8 cellular contexts compared by ENCODE assay signal in genomic region chr10:60964257-60965235, GRCh38. TPM values are rescaled to one million over a fixed set of nuclear protein-coding genes. Genes with fewer than 3 reads are reported as not detected.
DNase-seq lines count a peak whose midpoint lies in the region; ATAC-seq and TF ChIP-seq lines count a peak whose summit lies in the region.

No MANE protein-coding gene starts in this region.

- intact Hi-C loops in gastrocnemius medialis (cut with DNase I; ENCODE audit: low total_unique reads) = loop anchor here (1.0 to 5.0 kb wide), 3 partner anchors 116 to 318 kb away; no protein-coding TSS in a partner anchor

- no peaks in the 10 kb centered on the region for H3K36me3 ChIP-seq in gastrocnemius medialis

- no peaks in the 10 kb centered on the region for H3K27me3 ChIP-seq in gastrocnemius medialis

- H3K4me1 ChIP-seq in gastrocnemius medialis = peaks cover 6 to 14% of the 10 kb centered on the region in 2 donors

- TF ChIP-seq CTCF in C4-2B (conservative IDR thresholded peaks at IDR 0.05) (peak; percentile 95), gastrocnemius medialis (IDR thresholded peaks at IDR 0.05 in 4 of 5, conservative IDR thresholded peaks at IDR 0.05 in 1 of 5) (peak; percentile 78 to 86 (median 80))

- DNase-seq in Kasumi-1 (lab: John Stamatoyannopoulos, UW) (peak; percentile 79 to 86), brain pericyte (ENCODE audit: low read depth, low spot score) (peak; percentile 47), iPS DF 19.7 (ENCODE audit: low read depth, low spot score) (peak; percentile 47), gastrocnemius medialis (peak; percentile 57 to 65)

- in situ Hi-C loops in gastrocnemius medialis (cut with MboI; ENCODE audit: low sequenced_read_pairs in 4 of 4) = loop anchor here (5.0 to 25.0 kb wide), 4 partner anchors 147 to 323 kb away; no protein-coding TSS in a partner anchor

- no peaks in the 10 kb centered on the region for H3K9me3 ChIP-seq in gastrocnemius medialis

- no peak overlapping the region for H3K4me3 ChIP-seq in gastrocnemius medialis

- TF ChIP-seq POLR2A in gastrocnemius medialis (IDR thresholded peaks at IDR 0.05) = no peak

- H3K27ac ChIP-seq in C4-2B = no peak overlapping the region
- H3K27ac ChIP-seq in gastrocnemius medialis = peak overlapping the region in 3 of 4 donors; percentile 49 to 60 (median 53)

- ATAC-seq in GM18868 (IDR thresholded peaks at IDR 0.05; ENCODE audit: unreplicated experiment) = peak; percentile 71
- peak; percentile 83 for ATAC-seq in SK-N-SH treated with all-trans-retinoic acid at 6 μM for 48 hours
- ATAC-seq in gastrocnemius medialis = peak; percentile 92
- no peak for ATAC-seq in GM21423 (IDR thresholded peaks at IDR 0.05; ENCODE audit: unreplicated experiment)

TF ChIP-seq in SK-N-SH treated with all-trans-retinoic acid at 6 μM for 48 hours, 23 proteins besides CTCF, POLR2A, EP300 and RAD21:
- TF ChIP-seq ARNTL (CRISPR knock-in tag; IDR thresholded peaks at IDR 0.05; ENCODE audit: borderline replicate concordance, low read depth) (no peak), ISL1 (CRISPR knock-in tag; IDR thresholded peaks at IDR 0.05) (peak; percentile 28; the same call in 1 of the 2 replicates)

RNA-seq across cellular contexts. Expression of gene RHOBTB1, which starts 20.6 kb away (rescaled TPM):
- 10 to 100 TPM; 22.2 to 47.7 (median 33.5) TPM for total RNA-seq in gastrocnemius medialis
